Comparison of ENCODE assay signal across 16 cellular contexts in the genomic region with DNA sequence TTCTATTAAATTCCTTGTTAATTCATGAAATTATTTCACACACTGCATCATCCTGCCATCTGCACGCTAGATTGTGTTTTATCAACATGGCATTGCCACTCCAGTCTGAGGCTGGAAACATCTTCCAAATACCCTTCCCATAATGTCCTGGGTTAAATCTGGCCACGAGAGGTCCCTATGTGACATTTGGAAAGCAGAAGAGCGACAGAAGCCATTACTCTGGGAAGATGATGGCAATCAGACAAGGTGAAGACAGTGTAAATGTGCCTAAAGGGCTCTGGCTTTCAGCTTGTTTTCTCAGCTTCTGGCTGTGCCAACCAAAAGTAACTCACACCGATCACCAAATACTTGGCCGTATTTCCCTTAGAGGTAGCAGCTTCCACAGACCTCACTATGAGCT.
"Had no signal": no experiment of that assay in that cellular context is flagged by ENCODE, and none has a peak within 500 bp of the region (broad histone marks: within the 10 kb centered on the region; RNA-seq: fewer than 3 reads in every experiment).

No MANE protein-coding gene starts in this region.

- H3K27me3 ChIP-seq: dorsolateral prefrontal cortex, esophagus muscularis mucosa, suprapubic skin had no signal

- H3K9me3 Mint-ChIP-seq: activated T-helper 2 cell treated with anti-CD3 and anti-CD28 coated beads, Interferon-gamma antibody, Interleukin-2, Interleukin-4, amounts not matched to agents 10 μg/mL and 5 μg/mL and 100 μg/mL, durations not matched to agents 14 hours and 24 hours and 36 hours; natural killer cell treated with Interleukin-12 subunit alpha and Interleukin-12 subunit beta and Interleukin-15 and Interleukin-18, amount 100 ng/mL, for 72 hours; type B pancreatic cell had no signal

- H3K9me3 ChIP-seq: esophagus muscularis mucosa, prostate gland, suprapubic skin had no signal

- H3K27ac Mint-ChIP-seq: activated T-helper 2 cell treated with anti-CD3 and anti-CD28 coated beads, Interferon-gamma antibody, Interleukin-2, Interleukin-4, amounts not matched to agents 10 μg/mL and 5 μg/mL and 100 μg/mL, durations not matched to agents 14 hours and 24 hours and 36 hours; memory B cell; natural killer cell treated with Interleukin-12 subunit alpha and Interleukin-12 subunit beta and Interleukin-15 and Interleukin-18, amount 100 ng/mL, for 72 hours; type B pancreatic cell had no signal

- H3K4me3 Mint-ChIP-seq: memory B cell; natural killer cell treated with Interleukin-12 subunit alpha and Interleukin-12 subunit beta and Interleukin-15 and Interleukin-18, amount 100 ng/mL, for 72 hours; type B pancreatic cell had no signal

- H3K27ac ChIP-seq: dorsolateral prefrontal cortex, esophagus muscularis mucosa, prostate gland, suprapubic skin had no signal

- DNase-seq: activated naive CD4-positive, alpha-beta T cell treated with anti-CD3 and anti-CD28 coated beads, Interleukin-2, amount 50 U/mL, for 16 hours; amygdala; dorsolateral prefrontal cortex; glutamatergic neuron; occipital lobe; stimulated activated CD4-positive, alpha-beta T cell treated with anti-CD3 and anti-CD28 coated beads, Interleukin-12 subunit alpha, Interleukin-12 subunit beta, amount 100 ng/mL, for 4 hours; stimulated activated CD4-positive, alpha-beta T cell treated with anti-CD3 and anti-CD28 coated beads, Interleukin-2, amount 100 ng/mL, for 48 hours; stimulated activated naive CD8-positive, alpha-beta T cell treated with anti-CD3 and anti-CD28 coated beads, Interleukin-15, Interleukin-2, amounts not matched to agents 100 U/mL and 50 U/mL, for 24 hours had no signal

- H3K36me3 Mint-ChIP-seq: memory B cell; natural killer cell treated with Interleukin-12 subunit alpha and Interleukin-12 subunit beta and Interleukin-15 and Interleukin-18, amount 100 ng/mL, for 72 hours; type B pancreatic cell had no signal

- H3K36me3 ChIP-seq: esophagus muscularis mucosa, prostate gland, suprapubic skin had no signal

- ATAC-seq: activated CD4-positive, CD25-positive, alpha-beta regulatory T cell treated with anti-CD3 and anti-CD28 coated beads, Interleukin-2, amount 50 U/mL, for 24 hours; natural killer cell treated with Interleukin-12 subunit alpha and Interleukin-12 subunit beta and Interleukin-15 and Interleukin-18, amount 100 ng/mL, for 72 hours; stimulated activated naive CD8-positive, alpha-beta T cell treated with anti-CD3 and anti-CD28 coated beads, Interleukin-15, Interleukin-2, amounts not matched to agents 100 U/mL and 50 U/mL, for 24 hours had no signal

- H3K4me3 ChIP-seq: dorsolateral prefrontal cortex, esophagus muscularis mucosa, prostate gland, suprapubic skin had no signal

- H3K27me3 Mint-ChIP-seq: memory B cell; natural killer cell treated with Interleukin-12 subunit alpha and Interleukin-12 subunit beta and Interleukin-15 and Interleukin-18, amount 100 ng/mL, for 72 hours had no signal

- H3K4me1 Mint-ChIP-seq: memory B cell had no signal

- H3K4me1 ChIP-seq: prostate gland, suprapubic skin had no signal
